18 cellular contexts compared by ENCODE assay signal in genomic region chr20:41497186-41497895, GRCh38.
A peak's percentile ranks its signal among the peaks of the same experiment; 100 is the strongest.
DNase-seq lines count a peak whose midpoint lies in the region; ATAC-seq and TF ChIP-seq lines count a peak whose summit lies in the region.
"Had no signal": no experiment of that assay in that cellular context is flagged by ENCODE, and none has a peak within 500 bp of the region (broad histone marks: within the 10 kb centered on the region; RNA-seq: fewer than 3 reads in every experiment).

No MANE protein-coding gene starts in this region.

- TF ChIP-seq POLR2A in gastroesophageal sphincter (IDR thresholded peaks at IDR 0.05), result no peak

- WGBS in hepatocyte (ENCODE audit: low lambda C conversion rate, missing lambda C conversion rate), result 42% methylated on average over 9 of the region's 9 CpGs
- 64% methylated on average over 9 of the region's 9 CpGs for WGBS in urinary bladder
- WGBS in gastroesophageal sphincter (ENCODE audit: low coverage in 1 of 2), 2 donors, result 90 to 91% methylated on average over 6 to 9 of the region's 9 CpGs

- H3K9ac ChIP-seq in adipocyte (ENCODE audit: low read length), result no peak overlapping the region

- TF ChIP-seq CTCF in hepatocyte (IDR thresholded peaks at IDR 0.05; ENCODE audit: poor library complexity) (no peak), gastroesophageal sphincter (IDR thresholded peaks at IDR 0.05) (no peak)

- H3K4me3 ChIP-seq in adipocyte (ENCODE audit: low read length) (no peak overlapping the region), hepatocyte (no peak overlapping the region), urinary bladder (ENCODE audit: low read depth, low read length) (no peak overlapping the region), gastroesophageal sphincter (no peak overlapping the region)
- H3K4me3 ChIP-seq: GM12878, Peyer's patch had no signal

- peaks cover 50% of the 10 kb centered on the region for H3K36me3 ChIP-seq in adipocyte (ENCODE audit: control insufficient read depth, insufficient read depth, low read length, severe bottlenecking)
- H3K36me3 ChIP-seq in hepatocyte (replicated peaks; ENCODE audit: insufficient read depth, low read depth), result no peaks in the 10 kb centered on the region
- no peaks in the 10 kb centered on the region for H3K36me3 ChIP-seq in urinary bladder (ENCODE audit: insufficient read depth)
- peaks cover 0 to 62% of the 10 kb centered on the region in 2 donors for H3K36me3 ChIP-seq in gastroesophageal sphincter

- H3K27me3 ChIP-seq in adipocyte (replicated peaks; ENCODE audit: control insufficient read depth, insufficient read depth, low read length) (no peaks in the 10 kb centered on the region), hepatocyte (no peaks in the 10 kb centered on the region), gastroesophageal sphincter (no peaks in the 10 kb centered on the region)
- H3K27me3 ChIP-seq: Peyer's patch had no signal

- H3K9me2 ChIP-seq in hepatocyte (replicated peaks; ENCODE audit: insufficient read depth), result no peaks in the 10 kb centered on the region

- H4K20me1 ChIP-seq in hepatocyte (ENCODE audit: insufficient read depth, poor library complexity, severe bottlenecking), result no peaks in the 10 kb centered on the region

- H3K27ac ChIP-seq in hepatocyte, result peak overlapping the region; percentile 54
- peak overlapping the region; percentile 62 for H3K27ac ChIP-seq in urinary bladder (ENCODE audit: low read depth)
- H3K27ac ChIP-seq in gastroesophageal sphincter, result no peak overlapping the region
- H3K27ac ChIP-seq: Peyer's patch had no signal

- peaks cover 14% of the 10 kb centered on the region for H3K79me2 ChIP-seq in hepatocyte

- TF ChIP-seq EP300 in gastroesophageal sphincter (IDR thresholded peaks at IDR 0.05), result no peak

- H3K9me3 ChIP-seq in adipocyte (ENCODE audit: control insufficient read depth, low read length) (no peaks in the 10 kb centered on the region), hepatocyte (ENCODE audit: low read depth) (no peaks in the 10 kb centered on the region), gastroesophageal sphincter (no peaks in the 10 kb centered on the region)
- H3K9me3 ChIP-seq: Peyer's patch had no signal

- DNase-seq in HCEC 1CT (peak; percentile 74), adipocyte (ENCODE audit: low read depth) (peak; percentile 72), hepatocyte (ENCODE audit: low spot score) (peak; percentile 25), NCI-H524 treated with DMSO at 0.1 percent for 48 hours (lab: John Stamatoyannopoulos, UW) (no peak), T-helper 9 cell (no peak)
- DNase-seq: C1 segment of cervical spinal cord, DMS53, NCI-H1417, NCI-H1930, NCI-H2171, NCI-H510A, Peyer's patch, Right ventricle myocardium superior had no signal

- peak overlapping the region; percentile 65 for H3K4me2 ChIP-seq in hepatocyte

- H2AFZ ChIP-seq in hepatocyte, result no peak overlapping the region

- peaks cover 18% of the 10 kb centered on the region for H3K4me1 ChIP-seq in adipocyte (ENCODE audit: control insufficient read depth, insufficient read depth, low read length)
- peaks cover 17% of the 10 kb centered on the region for H3K4me1 ChIP-seq in hepatocyte (ENCODE audit: insufficient read depth)
- no peaks in the 10 kb centered on the region for H3K4me1 ChIP-seq in urinary bladder (ENCODE audit: insufficient read depth)
- H3K4me1 ChIP-seq in gastroesophageal sphincter, result peaks cover 3 to 28% (median 3%) of the 10 kb centered on the region in 3 donors
- H3K4me1 ChIP-seq: Peyer's patch had no signal

- ATAC-seq in gastroesophageal sphincter, result no peak
- no peak for ATAC-seq in HG03571 (IDR thresholded peaks at IDR 0.05; ENCODE audit: unreplicated experiment)
- ATAC-seq: GM12878, SK-N-SH treated with all-trans-retinoic acid at 6 μM for 48 hours had no signal

Comparison
In these comparisons a context has a peak if more than half of its experiments do, and no peak if none do; other contexts are left out.
1. DNase-seq: peak in HCEC 1CT (single experiment), adipocyte (single experiment) and hepatocyte (single experiment); none in NCI-H524 treated with DMSO at 0.1 percent for 48 hours (single experiment) and T-helper 9 cell (single experiment).
2. H3K27ac ChIP-seq: peak in hepatocyte (single experiment) and urinary bladder (single experiment); none in gastroesophageal sphincter (0 of 4).